ENCODE assay signal across 8 cellular contexts in the genomic region with DNA sequence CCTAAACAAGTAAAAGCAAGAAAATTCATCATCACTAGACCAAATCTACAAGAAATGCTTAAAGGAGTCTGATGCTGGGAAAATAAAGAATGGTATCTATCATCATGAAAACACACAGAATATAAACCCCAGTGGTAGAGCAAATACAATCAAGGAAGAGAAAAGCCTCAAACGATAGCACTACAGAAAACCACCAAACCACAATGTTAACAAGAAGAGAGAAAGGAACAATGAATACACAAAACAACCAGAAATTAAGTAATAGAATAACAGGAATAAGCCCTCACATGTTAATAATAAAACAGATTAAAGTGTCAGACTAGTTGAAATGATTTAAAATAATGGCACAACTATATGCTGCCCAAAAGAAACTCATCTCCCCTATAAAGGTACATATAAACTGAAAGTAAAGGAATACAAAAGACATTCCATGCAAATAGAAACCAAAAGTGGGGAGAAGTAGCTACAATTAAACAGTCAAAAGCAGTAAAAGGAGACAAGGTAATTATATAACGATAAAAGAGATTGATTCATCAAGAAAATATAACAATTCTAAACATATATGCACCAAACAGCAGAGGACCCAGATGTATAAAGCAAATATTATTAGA.
DNase-seq lines count a peak whose midpoint lies in the region; ATAC-seq, FAIRE-seq and TF ChIP-seq lines count a peak whose summit lies in the region.

No MANE protein-coding gene starts in this region.

- WGBS in right lobe of liver (ENCODE audit: insufficient coverage, low coverage, low lambda C conversion rate, missing lambda C conversion rate): 19% methylated on average over 2 of the region's 2 CpGs
- WGBS in HepG2 (ENCODE audit: low lambda C conversion rate): 96% methylated on average over 2 of the region's 2 CpGs
- WGBS in IMR-90 (ENCODE audit: extremely low coverage in 2 of 2, insufficient read length in 1 of 2), 2 experiments: no CpG with 5 or more reads among the region's 2 CpGs

- H3K4me3 ChIP-seq in right lobe of liver (no peak overlapping the region), HepG2 (replicated peaks in 1 of 3; ENCODE audit: insufficient read depth in 1 of 3, low read depth in 2 of 3, low read length in 3 of 3) (no peak overlapping the region), IMR-90 (ENCODE audit: insufficient read depth, low read depth, low read length) (no peak overlapping the region), brain microvascular endothelial cell (ENCODE audit: low read depth, low read length) (no peak overlapping the region)

- no peak overlapping the region for H3K4ac ChIP-seq in IMR-90 (ENCODE audit: low read depth, low read length)

- no peaks in the 10 kb centered on the region for H3K9me3 ChIP-seq in right lobe of liver
- no peaks in the 10 kb centered on the region for H3K9me3 ChIP-seq in HepG2 (ENCODE audit: low read length)
- 0 out of 2 replicates have a peak, but pooled peaks cover 2% of the 10 kb centered on the region for H3K9me3 ChIP-seq in IMR-90 (ENCODE audit: control insufficient read depth, insufficient read depth, low read length)

- no peak overlapping the region for H2AK5ac ChIP-seq in IMR-90 (ENCODE audit: low read depth, low read length)

- peak overlapping the region; percentile 54 for H3K4me3 Mint-ChIP-seq in activated naive CD8-positive, alpha-beta T cell treated with anti-CD3 and anti-CD28 coated beads, Interleukin-2, amount 50 U/mL, for 24 hours
- H3K4me3 Mint-ChIP-seq in type B pancreatic cell: no peak overlapping the region

- H3K27ac Mint-ChIP-seq in activated naive CD8-positive, alpha-beta T cell treated with anti-CD3 and anti-CD28 coated beads, Interleukin-2, amount 50 U/mL, for 24 hours: peak overlapping the region; percentile 52
- H3K27ac Mint-ChIP-seq in type B pancreatic cell: peak overlapping the region; percentile 6

- DNase-seq in right lobe of liver: no peak
- DNase-seq in HepG2 (ENCODE audit: low spot score): no peak
- peak; percentile 6 for DNase-seq in IMR-90
- no peak for DNase-seq in activated naive CD8-positive, alpha-beta T cell treated with anti-CD3 and anti-CD28 coated beads, Interleukin-2, amount 50 U/mL, for 24 hours
- DNase-seq in type B pancreatic cell (ENCODE audit: extremely low spot score, unreplicated experiment): no peak
- DNase-seq in GM13977 (ENCODE audit: low spot score): no peak
- no peak for DNase-seq in brain microvascular endothelial cell

- H3K27me3 ChIP-seq in right lobe of liver: no peaks in the 10 kb centered on the region
- no peaks in the 10 kb centered on the region for H3K27me3 ChIP-seq in HepG2 (ENCODE audit: control insufficient read depth in 1 of 2, insufficient read depth in 2 of 2, low read length in 2 of 2)
- no peaks in the 10 kb centered on the region for H3K27me3 ChIP-seq in IMR-90 (ENCODE audit: control insufficient read depth, insufficient read depth, low read length)
- H3K27me3 ChIP-seq in brain microvascular endothelial cell (replicated peaks): no peaks in the 10 kb centered on the region

- intact Hi-C loops in right lobe of liver (cut with DNase I): no loop called here
- intact Hi-C loops in HepG2 (cut with micrococcal nuclease; ENCODE audit: unreplicated experiment): no loop called here
- intact Hi-C loops in IMR-90 (cut with micrococcal nuclease): no loop called here

- H3K4me1 ChIP-seq in right lobe of liver (peaks cover 0 to 8% (median 0%) of the 10 kb centered on the region in 4 donors), HepG2 (ENCODE audit: insufficient read depth, low read length) (no peaks in the 10 kb centered on the region), IMR-90 (ENCODE audit: control insufficient read depth, insufficient read depth, low read length) (no peaks in the 10 kb centered on the region; the same call in 1 of the 2 replicates)

- H4K91ac ChIP-seq in IMR-90 (ENCODE audit: insufficient read depth, low read depth, low read length): no peak overlapping the region

- H3K79me2 ChIP-seq in HepG2 (ENCODE audit: insufficient read depth, low read length): peaks cover 85% of the 10 kb centered on the region

- peaks cover 16% of the 10 kb centered on the region for H3K9me1 ChIP-seq in IMR-90 (ENCODE audit: insufficient read depth, low read length)

- peaks cover 12 to 38% of the 10 kb centered on the region in 2 experiments for H3K79me1 ChIP-seq in IMR-90 (ENCODE audit: low read depth in 1 of 2, low read length in 2 of 2)

- H2AFZ ChIP-seq in HepG2 (ENCODE audit: low read length): no peak overlapping the region
- H2AFZ ChIP-seq in IMR-90 (replicated peaks; ENCODE audit: low read length, poor library complexity): no peak overlapping the region

- H3K36me3 Mint-ChIP-seq in activated naive CD8-positive, alpha-beta T cell treated with anti-CD3 and anti-CD28 coated beads, Interleukin-2, amount 50 U/mL, for 24 hours (ENCODE audit: low read depth): peaks cover 33% of the 10 kb centered on the region
- H3K36me3 Mint-ChIP-seq in type B pancreatic cell: peaks cover 31% of the 10 kb centered on the region

- H3K27ac ChIP-seq in right lobe of liver (no peak overlapping the region), HepG2 (ENCODE audit: extremely low read length, insufficient read depth, low read length) (no peak overlapping the region), IMR-90 (ENCODE audit: insufficient read depth, low read length) (no peak overlapping the region), brain microvascular endothelial cell (no peak overlapping the region)

- no peak overlapping the region for H3K18ac ChIP-seq in IMR-90 (ENCODE audit: low read depth, low read length)

- H3K36me3 ChIP-seq in right lobe of liver (no peaks in the 10 kb centered on the region), HepG2 (replicated peaks in 1 of 2; ENCODE audit: control insufficient read depth in 1 of 2, insufficient read depth in 2 of 2, low read length in 2 of 2) (no peaks in the 10 kb centered on the region), IMR-90 (ENCODE audit: control insufficient read depth, insufficient read depth, low read length) (no peaks in the 10 kb centered on the region), brain microvascular endothelial cell (replicated peaks) (no peaks in the 10 kb centered on the region)

- no peak overlapping the region for H2BK5ac ChIP-seq in IMR-90 (ENCODE audit: low read depth, low read length, poor library complexity, severe bottlenecking)

- H3K14ac ChIP-seq in IMR-90 (replicated peaks; ENCODE audit: low read depth, low read length): no peak overlapping the region

- ATAC-seq in right lobe of liver (peak in 3 of 4 donors; percentile 41 to 65 (median 50)), HepG2 (no peak), IMR-90 (ENCODE audit: low read depth) (no peak), HG03469 (IDR thresholded peaks at IDR 0.05; ENCODE audit: unreplicated experiment) (no peak)
- no peak for ATAC-seq in activated naive CD8-positive, alpha-beta T cell treated with anti-CD3 and anti-CD28 coated beads, Interleukin-2, amount 50 U/mL, for 24 hours

- POLR2A ChIA-PET in HepG2 (lab: Yijun Ruan, JAX) (no interaction called here), IMR-90 (lab: Charles Lee; ENCODE audit: unreplicated experiment) (no interaction called here)

- no peak overlapping the region for H4K5ac ChIP-seq in IMR-90 (ENCODE audit: low read depth, low read length)

- 0 out of 2 replicates have a peak, but pooled peaks cover 4% of the 10 kb centered on the region for H4K20me1 ChIP-seq in HepG2 (ENCODE audit: insufficient read depth, low read length)
- peaks cover 37% of the 10 kb centered on the region for H4K20me1 ChIP-seq in IMR-90 (ENCODE audit: insufficient read depth, low read length)

- no peak overlapping the region for H3K23ac ChIP-seq in IMR-90 (ENCODE audit: low read depth, low read length)

- no peaks in the 10 kb centered on the region for H3K27me3 Mint-ChIP-seq in activated naive CD8-positive, alpha-beta T cell treated with anti-CD3 and anti-CD28 coated beads, Interleukin-2, amount 50 U/mL, for 24 hours
- no peaks in the 10 kb centered on the region for H3K27me3 Mint-ChIP-seq in type B pancreatic cell

- TF ChIP-seq EP300 in HepG2 (IDR thresholded peaks at IDR 0.05; ENCODE audit: low read depth in 2 of 2, low read length in 2 of 2): no peak
- TF ChIP-seq EP300 in HepG2 (CRISPR knock-in tag; IDR thresholded peaks at IDR 0.05; ENCODE audit: borderline replicate concordance): no peak

- FAIRE-seq in HepG2 (lab: Jason Lieb, UNC): no peak

- in situ Hi-C loops in HepG2 (cut with HindIII; ENCODE audit: extremely low pct_ligation_motif_present, low pct_unique_long_range_greater_than_20kb) (no loop called here), IMR-90 (cut with MboI; ENCODE audit: low sequenced_read_pairs) (no loop called here), GM13977 (cut with MboI; ENCODE audit: low pct_unique_long_range_greater_than_20kb, low sequenced_read_pairs, unreplicated experiment) (no loop called here), brain microvascular endothelial cell (cut with HindIII; ENCODE audit: low pct_ligation_motif_present, low sequenced_read_pairs) (no loop called here)

- no peak overlapping the region for H2BK120ac ChIP-seq in IMR-90 (ENCODE audit: low read depth, low read length)

- BruUV-seq in HepG2 (replicated peaks; lab: Mats Ljungman, UMichigan) (no TSS peak), IMR-90 (replicated peaks; lab: Mats Ljungman, UMichigan) (no TSS peak)

- peaks cover 29% of the 10 kb centered on the region for H3K9me3 Mint-ChIP-seq in activated naive CD8-positive, alpha-beta T cell treated with anti-CD3 and anti-CD28 coated beads, Interleukin-2, amount 50 U/mL, for 24 hours
- peaks cover 23% of the 10 kb centered on the region for H3K9me3 Mint-ChIP-seq in type B pancreatic cell

- H3K4me1 Mint-ChIP-seq in activated naive CD8-positive, alpha-beta T cell treated with anti-CD3 and anti-CD28 coated beads, Interleukin-2, amount 50 U/mL, for 24 hours: peaks cover 64% of the 10 kb centered on the region
- H3K4me1 Mint-ChIP-seq in type B pancreatic cell (ENCODE audit: unreplicated experiment): no peaks in the 10 kb centered on the region

- TF ChIP-seq RAD21 in HepG2 (CRISPR knock-in tag; IDR thresholded peaks at IDR 0.05) (no peak), IMR-90 (IDR thresholded peaks at IDR 0.05; ENCODE audit: low read length) (no peak)

- TF ChIP-seq POLR2A in right lobe of liver (IDR thresholded peaks at IDR 0.05): no peak
- no peak for TF ChIP-seq POLR2A in HepG2 (IDR thresholded peaks at IDR 0.05; ENCODE audit: insufficient read depth in 1 of 2, low read depth in 2 of 2, low read length in 2 of 2)
- no peak for TF ChIP-seq POLR2A in IMR-90 (IDR thresholded peaks at IDR 0.05; ENCODE audit: low read depth, low read length)

- H2BK15ac ChIP-seq in IMR-90 (ENCODE audit: low read depth, low read length): no peak overlapping the region

- TF ChIP-seq CTCF in right lobe of liver (IDR thresholded peaks at IDR 0.05): no peak
- TF ChIP-seq CTCF in HepG2 (CRISPR knock-in tag; IDR thresholded peaks at IDR 0.05): no peak
- no peak for TF ChIP-seq CTCF in IMR-90 (conservative IDR thresholded peaks at IDR 0.05; ENCODE audit: low read depth, low read length)
- no peak for TF ChIP-seq CTCF in type B pancreatic cell (conservative IDR thresholded peaks at IDR 0.05)
- no peak for TF ChIP-seq CTCF in GM13977 (IDR thresholded peaks at IDR 0.05; ENCODE audit: extremely low read depth, insufficient read depth, missing control alignments)
- no peak for TF ChIP-seq CTCF in brain microvascular endothelial cell (IDR thresholded peaks at IDR 0.05; ENCODE audit: low read depth, low read length, missing control alignments)

- H3K9ac ChIP-seq in HepG2 (ENCODE audit: insufficient read depth, low read depth, low read length) (no peak overlapping the region), IMR-90 (ENCODE audit: low read depth, low read length) (no peak overlapping the region)

- CTCF ChIA-PET in HepG2 (lab: Yijun Ruan, JAX; ENCODE audit: low intra/inter-chr PET ratio, low total read pairs) (no interaction called here), IMR-90 (lab: Yijun Ruan, JAX) (interaction anchor here (0.6 kb wide), 1 partner anchor 108 kb away, joined by 5 read pairs; no protein-coding TSS in a partner anchor)

- H3K4me2 ChIP-seq in HepG2 (ENCODE audit: low read depth, low read length): no peak overlapping the region
- no peak overlapping the region; the same call in 1 of the 2 replicates for H3K4me2 ChIP-seq in IMR-90 (ENCODE audit: low read depth, low read length)

- dilution Hi-C loops in IMR-90 (cut with HindIII; ENCODE audit: low sequenced_read_pairs, unreplicated experiment): no loop called here

- no peak overlapping the region for H4K8ac ChIP-seq in IMR-90 (ENCODE audit: low read depth in 2 of 2, low read length in 2 of 2)

- H2AK9ac ChIP-seq in IMR-90 (replicated peaks; ENCODE audit: low read depth, low read length, poor library complexity): no peak overlapping the region

- no peak overlapping the region for H2BK20ac ChIP-seq in IMR-90 (ENCODE audit: low read depth, low read length)

- no peak overlapping the region for H3K56ac ChIP-seq in IMR-90 (ENCODE audit: extremely low read depth, insufficient read depth, low read length)

Comparison
In these comparisons a context has a peak if more than half of its experiments do, and no peak if none do; other contexts are left out.
1. ATAC-seq: peak in right lobe of liver (3 of 4); none in HepG2 (single experiment), IMR-90 (single experiment), activated naive CD8-positive, alpha-beta T cell treated with anti-CD3 and anti-CD28 coated beads, Interleukin-2, amount 50 U/mL, for 24 hours (single experiment) and HG03469 (single experiment).